ENCODE assay signal across 8 cellular contexts in genomic region chr3:160956785-160957184, GRCh38.
DNase-seq lines count a peak whose midpoint lies in the region; ATAC-seq and TF ChIP-seq lines count a peak whose summit lies in the region.

No MANE protein-coding gene starts in this region.

- no peak overlapping the region for H3K4me3 ChIP-seq in fibroblast of villous mesenchyme (ENCODE audit: low read depth, low read length)

- DNase-seq in NCI-H146 (lab: John Stamatoyannopoulos, UW) (peak; percentile 37), fibroblast of villous mesenchyme (ENCODE audit: low read depth) (peak; percentile 31), globus pallidus (ENCODE audit: low spot score) (no peak), NCI-H2171 (lab: John Stamatoyannopoulos, UW) (no peak), C1 segment of cervical spinal cord (lab: John Stamatoyannopoulos, UW) (no peak), amniotic stem cell (lab: John Stamatoyannopoulos, UW) (no peak)

- peak; percentile 84 for ATAC-seq in GM21786 (IDR thresholded peaks at IDR 0.05; ENCODE audit: unreplicated experiment)

- peak; percentile 57 for TF ChIP-seq CTCF in GM12873 (IDR thresholded peaks at IDR 0.05; ENCODE audit: insufficient read depth, low read depth, low read length, missing control alignments)
- peak; percentile 49 for TF ChIP-seq CTCF in fibroblast of villous mesenchyme (IDR thresholded peaks at IDR 0.05; ENCODE audit: insufficient read depth, low read depth, low read length)

Comparison
In these comparisons a context has a peak if more than half of its experiments do, and no peak if none do; other contexts are left out.
1. DNase-seq: peak in NCI-H146 (single experiment) and fibroblast of villous mesenchyme (single experiment); none in globus pallidus (single experiment), NCI-H2171 (single experiment), C1 segment of cervical spinal cord (0 of 14) and amniotic stem cell (single experiment).